Comparison of ENCODE assay signal across 8 cellular contexts in genomic region chr2:71130325-71131260, GRCh38. TPM values are rescaled to one million over a fixed set of nuclear protein-coding genes. Genes with fewer than 3 reads are reported as not detected.
A peak's percentile ranks its signal among the peaks of the same experiment; 100 is the strongest.
DNase-seq lines count a peak whose midpoint lies in the region; ATAC-seq and TF ChIP-seq lines count a peak whose summit lies in the region.

Gene MPHOSPH10 (plus strand): TSS chr2:71130634. CDS start chr2:71130666, 32 bp downstream.

- TF ChIP-seq POLR2A in lower leg skin (IDR thresholded peaks at IDR 0.05), result no peak

- 0 to 1% methylated on average over 40 to 48 of the region's 52 CpGs for WGBS in lower leg skin, 2 donors

- H3K4me3 ChIP-seq in duodenal mucosa (ENCODE audit: low read depth in 1 of 2, low read length in 2 of 2) (peak within 1 kb of the TSS; percentile 96 to 100), lower leg skin (ENCODE audit: low read depth, poor library complexity, severe bottlenecking) (peak within 1 kb of the TSS; percentile 71)

- H3K27ac ChIP-seq in duodenal mucosa (ENCODE audit: low read depth, low read length), result peak within 1 kb of the TSS; percentile 84

- DNase-seq in CD1c-positive myeloid dendritic cell (ENCODE audit: extremely low spot score), result peak; percentile 91
- peak; percentile 60 for DNase-seq in NCI-H748 treated with DMSO at 0.1 percent for 48 hours (lab: John Stamatoyannopoulos, UW)
- peak; percentile 89 to 92 for DNase-seq in activated CD4-positive, alpha-beta T cell treated with anti-CD3 and anti-CD28 coated beads, Interleukin-2, amount 50 U/mL, for 48 hours
- DNase-seq in lower leg skin (ENCODE audit: low spot score in 2 of 2), result peak; percentile 90 to 98
- peak; percentile 82 to 85 for DNase-seq in stimulated activated CD4-positive, alpha-beta T cell treated with anti-CD3 and anti-CD28 coated beads, Interleukin-4, amount 100 ng/mL, for 4 hours

- H3K4me1 ChIP-seq in duodenal mucosa (ENCODE audit: control insufficient read depth in 1 of 2, insufficient read depth in 2 of 2, low read length in 2 of 2), result peaks cover 14 to 21% of the 10 kb centered on the region in 2 donors

- intact Hi-C loops in lower leg skin (cut with DNase I; ENCODE audit: low total_unique reads), result no loop called here

- no peaks in the 10 kb centered on the region for H3K27me3 ChIP-seq in duodenal mucosa (ENCODE audit: control insufficient read depth in 1 of 2, insufficient read depth in 2 of 2, low read length in 2 of 2)

- ATAC-seq in GM19372 (IDR thresholded peaks at IDR 0.05; ENCODE audit: low read depth, unreplicated experiment) (peak; percentile 89), HG03520 (IDR thresholded peaks at IDR 0.05; ENCODE audit: unreplicated experiment) (peak; percentile 91)

- peak within 1 kb of the TSS; percentile 88 to 99 for H3K9ac ChIP-seq in duodenal mucosa (ENCODE audit: low read depth in 1 of 2, low read length in 2 of 2)

- no peaks in the 10 kb centered on the region for H3K9me3 ChIP-seq in duodenal mucosa (ENCODE audit: control insufficient read depth in 1 of 2, low read length in 2 of 2)

- peaks cover 0 to 23% of the 10 kb centered on the region in 2 donors for H3K36me3 ChIP-seq in duodenal mucosa (ENCODE audit: control insufficient read depth in 1 of 2, insufficient read depth in 2 of 2, low read length in 2 of 2)

- TF ChIP-seq CTCF in lower leg skin (IDR thresholded peaks at IDR 0.05), result no peak

RNA-seq across cellular contexts. Expression of gene MPHOSPH10, which starts in this region (rescaled TPM):
- 10 to 100 TPM; 19.0 to 28.1 (median 21.8) TPM for total RNA-seq in lower leg skin

Comparison
In these comparisons a context has a peak if more than half of its experiments do, and no peak if none do; other contexts are left out.
1. Peak in every context shown above with its lines: DNase-seq, ATAC-seq, H3K4me3 ChIP-seq and H3K27ac ChIP-seq.